Comparison of ENCODE assay signal across 7 cellular contexts in the genomic region with DNA sequence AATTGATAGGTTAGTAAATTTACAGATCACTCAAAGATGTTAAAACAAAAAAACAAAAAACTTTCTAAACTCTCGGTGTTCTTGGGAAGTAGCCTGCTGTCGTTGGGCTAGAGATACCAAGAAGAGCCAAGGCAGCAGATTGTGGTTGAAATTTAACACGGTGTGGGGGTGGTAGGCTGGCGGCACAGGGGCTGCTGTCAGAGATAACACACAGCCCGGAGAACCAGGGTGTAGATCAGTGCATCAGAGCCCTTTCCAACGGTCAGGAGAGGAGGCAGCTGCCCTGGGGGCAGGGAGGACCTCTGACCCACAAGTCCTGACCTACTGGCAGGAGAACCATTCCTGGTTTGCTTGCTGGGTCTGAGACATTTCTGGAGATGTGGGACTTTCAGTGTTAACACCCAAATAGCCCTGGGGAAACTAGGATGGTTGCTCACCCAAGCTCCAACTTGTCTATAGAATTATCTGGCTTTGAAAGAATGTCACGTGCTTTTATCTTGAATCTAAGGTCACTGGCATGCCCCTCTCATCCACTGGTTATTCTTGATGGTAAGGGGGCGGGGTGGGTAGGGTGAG.
DNase-seq lines count a peak whose midpoint lies in the region; ATAC-seq and TF ChIP-seq lines count a peak whose summit lies in the region.
"Not testable (repeated sequence)": the region's sequence is repeated elsewhere in the genome, so short reads cannot be mapped to it uniquely, and the experiment has no call there.

No MANE protein-coding gene starts in this region.

- H3K4me3 Mint-ChIP-seq in activated CD8-positive, alpha-beta memory T cell treated with anti-CD3 and anti-CD28 coated beads, Interleukin-2, amount 10 ng/mL, durations not matched to agents 7 days and 5 days = not testable (repeated sequence)
- peak overlapping the region; percentile 68 for H3K4me3 Mint-ChIP-seq in activated naive CD8-positive, alpha-beta T cell treated with anti-CD3 and anti-CD28 coated beads, Interleukin-2, amount 10 ng/mL, durations not matched to agents 7 days and 5 days

- H4K8ac ChIP-seq in mesendoderm (ENCODE audit: low read depth, low read length) = not testable (repeated sequence)

- not testable (repeated sequence) for H3K27me3 ChIP-seq in RWPE2 (ENCODE audit: insufficient read depth, poor library complexity, severe bottlenecking); mesendoderm (ENCODE audit: insufficient read depth, low read length, poor library complexity)

- H3K4me2 ChIP-seq in mesendoderm (ENCODE audit: low read length) = not testable (repeated sequence)

- H2AK5ac ChIP-seq in mesendoderm (ENCODE audit: low read length) = not testable (repeated sequence)

- H2BK15ac ChIP-seq in mesendoderm (replicated peaks; ENCODE audit: low read depth) = not testable (repeated sequence)

- TF ChIP-seq CTCF in RWPE2 (IDR thresholded peaks at IDR 0.05; ENCODE audit: poor library complexity, severe bottlenecking); fibroblast of pulmonary artery (IDR thresholded peaks at IDR 0.05; ENCODE audit: low read length, missing control alignments): not testable (repeated sequence)

- H3K36me3 Mint-ChIP-seq in activated CD8-positive, alpha-beta memory T cell treated with anti-CD3 and anti-CD28 coated beads, Interleukin-2, amount 10 ng/mL, durations not matched to agents 7 days and 5 days; activated naive CD8-positive, alpha-beta T cell treated with anti-CD3 and anti-CD28 coated beads, Interleukin-2, amount 10 ng/mL, durations not matched to agents 7 days and 5 days: not testable (repeated sequence)

- not testable (repeated sequence) for H2BK5ac ChIP-seq in mesendoderm (ENCODE audit: low read length)

- peak overlapping the region; percentile 68 for H3K27ac Mint-ChIP-seq in activated CD8-positive, alpha-beta memory T cell treated with anti-CD3 and anti-CD28 coated beads, Interleukin-2, amount 10 ng/mL, durations not matched to agents 7 days and 5 days
- peak overlapping the region; percentile 88 for H3K27ac Mint-ChIP-seq in activated naive CD8-positive, alpha-beta T cell treated with anti-CD3 and anti-CD28 coated beads, Interleukin-2, amount 10 ng/mL, durations not matched to agents 7 days and 5 days

- peak; percentile 83 for ATAC-seq in RWPE2 (ENCODE audit: low read depth)
- not testable (repeated sequence) for ATAC-seq in activated CD8-positive, alpha-beta memory T cell treated with anti-CD3 and anti-CD28 coated beads, Interleukin-2, amount 10 ng/mL, durations not matched to agents 7 days and 5 days
- peak; percentile 71 for ATAC-seq in activated naive CD8-positive, alpha-beta T cell treated with anti-CD3 and anti-CD28 coated beads, Interleukin-2, amount 10 ng/mL, durations not matched to agents 7 days and 5 days (ENCODE audit: low read depth)

- H3K9ac ChIP-seq in mesendoderm (ENCODE audit: low read length) = not testable (repeated sequence)

- not testable (repeated sequence) for H3K4me1 ChIP-seq in RWPE2 (ENCODE audit: insufficient read depth, poor library complexity, severe bottlenecking); mesendoderm (ENCODE audit: control insufficient read depth, low read depth, low read length)

- not testable (repeated sequence) for H3K9me3 ChIP-seq in RWPE2 (ENCODE audit: severe bottlenecking)

- H3K56ac ChIP-seq in mesendoderm (ENCODE audit: low read length) = not testable (repeated sequence)

- not testable (repeated sequence) for H2BK120ac ChIP-seq in mesendoderm (ENCODE audit: low read depth, low read length)

- DNase-seq in ELR (ENCODE audit: low read depth) (peak; percentile 13), fibroblast of pulmonary artery (ENCODE audit: low read depth) (peak; percentile 11), mesendoderm (peak; percentile 12)
- not testable (repeated sequence) for DNase-seq in RWPE2 (ENCODE audit: low spot score); activated CD8-positive, alpha-beta memory T cell treated with anti-CD3 and anti-CD28 coated beads, Interleukin-2, amount 10 ng/mL, durations not matched to agents 7 days and 5 days; activated naive CD8-positive, alpha-beta T cell treated with anti-CD3 and anti-CD28 coated beads, Interleukin-2, amount 10 ng/mL, durations not matched to agents 7 days and 5 days
- peak; percentile 65 for DNase-seq in stimulated activated CD4-positive, alpha-beta T cell treated with anti-CD3 and anti-CD28 coated beads, Interleukin-15, amount 100 ng/mL, for 24 hours

- not testable (repeated sequence) for H3K27ac ChIP-seq in RWPE2 (ENCODE audit: poor library complexity, severe bottlenecking); mesendoderm (ENCODE audit: low read depth, low read length)

- H3K4me3 ChIP-seq in RWPE2 (ENCODE audit: severe bottlenecking); fibroblast of pulmonary artery (replicated peaks; ENCODE audit: low read depth, low read length); mesendoderm (ENCODE audit: low read length): not testable (repeated sequence)

- not testable (repeated sequence) for H3K79me1 ChIP-seq in mesendoderm (ENCODE audit: low read length)

- not testable (repeated sequence) for H4K5ac ChIP-seq in mesendoderm (ENCODE audit: low read length)

- not testable (repeated sequence) for H3K36me3 ChIP-seq in RWPE2 (ENCODE audit: low read depth); mesendoderm (ENCODE audit: control insufficient read depth, insufficient read depth, low read length)

- CTCF ChIA-PET in activated CD8-positive, alpha-beta memory T cell treated with anti-CD3 and anti-CD28 coated beads, Interleukin-2, amount 10 ng/mL, durations not matched to agents 7 days and 5 days (lab: Charles Lee) = not testable (repeated sequence)

- not testable (repeated sequence) for H3K18ac ChIP-seq in mesendoderm (ENCODE audit: low read length)

- H3K23ac ChIP-seq in mesendoderm (ENCODE audit: low read length) = not testable (repeated sequence)

- no CpG with 5 or more reads among the region's 8 CpGs for WGBS in mesendoderm (ENCODE audit: extremely low coverage, insufficient coverage, low lambda C conversion rate)

- POLR2A ChIA-PET in activated naive CD8-positive, alpha-beta T cell treated with anti-CD3 and anti-CD28 coated beads, Interleukin-2, amount 10 ng/mL, durations not matched to agents 7 days and 5 days (lab: Charles Lee) = not testable (repeated sequence)

- not testable (repeated sequence) for H3K79me2 ChIP-seq in mesendoderm (ENCODE audit: control insufficient read depth, insufficient read depth, low read length)

- not testable (repeated sequence) for H3K4me1 Mint-ChIP-seq in activated CD8-positive, alpha-beta memory T cell treated with anti-CD3 and anti-CD28 coated beads, Interleukin-2, amount 10 ng/mL, durations not matched to agents 7 days and 5 days; activated naive CD8-positive, alpha-beta T cell treated with anti-CD3 and anti-CD28 coated beads, Interleukin-2, amount 10 ng/mL, durations not matched to agents 7 days and 5 days

- not testable (repeated sequence) for H3K27me3 Mint-ChIP-seq in activated CD8-positive, alpha-beta memory T cell treated with anti-CD3 and anti-CD28 coated beads, Interleukin-2, amount 10 ng/mL, durations not matched to agents 7 days and 5 days; activated naive CD8-positive, alpha-beta T cell treated with anti-CD3 and anti-CD28 coated beads, Interleukin-2, amount 10 ng/mL, durations not matched to agents 7 days and 5 days

- H3K9me3 Mint-ChIP-seq in activated CD8-positive, alpha-beta memory T cell treated with anti-CD3 and anti-CD28 coated beads, Interleukin-2, amount 10 ng/mL, durations not matched to agents 7 days and 5 days (ENCODE audit: low read depth); activated naive CD8-positive, alpha-beta T cell treated with anti-CD3 and anti-CD28 coated beads, Interleukin-2, amount 10 ng/mL, durations not matched to agents 7 days and 5 days: not testable (repeated sequence)

- H3K4ac ChIP-seq in mesendoderm (ENCODE audit: low read depth, low read length) = not testable (repeated sequence)
